9 cellular contexts compared by ENCODE assay signal in genomic region chr11:70470127-70470526, GRCh38.
DNase-seq lines count a peak whose midpoint lies in the region; ATAC-seq, FAIRE-seq and TF ChIP-seq lines count a peak whose summit lies in the region.
"Had no signal": no experiment of that assay in that cellular context is flagged by ENCODE, and none has a peak within 500 bp of the region (broad histone marks: within the 10 kb centered on the region; RNA-seq: fewer than 3 reads in every experiment).

No MANE protein-coding gene starts in this region.

- in situ Hi-C loops in K562 (cut with MboI) = no loop called here

- peaks cover 7 to 36% of the 10 kb centered on the region in 2 experiments; a peak in 3 of 5 replicates for H3K27me3 ChIP-seq in K562 (ENCODE audit: control insufficient read depth in 2 of 2, insufficient read depth in 2 of 2, low read length in 2 of 2)

- CTCF ChIA-PET in K562 (lab: Yijun Ruan, JAX; ENCODE audit: low intra/inter-chr PET ratio) = interaction anchor here (0.8 to 1.8 kb wide), 4 partner anchors 12 to 951 kb away, joined by 3 to 7 read pairs (median 4); no protein-coding TSS in a partner anchor

- no peaks in the 10 kb centered on the region for H3K36me3 ChIP-seq in K562 (ENCODE audit: control insufficient read depth, insufficient read depth, low read length)

- TF ChIP-seq EP300 in K562 (IDR thresholded peaks at IDR 0.05; ENCODE audit: low read length) = no peak

- DNase-seq in K562 (ENCODE audit: extremely low read depth in 1 of 4, low spot score in 3 of 4) (peak in 3 of 4 experiments; percentile 17 to 43 (median 17)), D721Med (ENCODE audit: insufficient read length, low spot score) (no peak), T1000 (lab: John Stamatoyannopoulos, UW) (no peak), AG08395 (ENCODE audit: low spot score) (no peak)
- DNase-seq: activated CD4-positive, alpha-beta T cell treated with anti-CD3 and anti-CD28 coated beads for 1 hour had no signal

- H3K36me3 Mint-ChIP-seq in stimulated activated memory B cell treated with anti-CD40 and anti-IgM and Interleukin-4, amounts not matched to agents 10 μg/mL and 1 μg/mL and 100 μg/mL, for 72 hours = no peaks in the 10 kb centered on the region

- H3K4me2 ChIP-seq in K562 (ENCODE audit: insufficient read depth, low read length) = no peak overlapping the region; the same call in 1 of the 2 replicates

- no peak overlapping the region for H3K27ac ChIP-seq in K562 (ENCODE audit: extremely low read depth, low read depth, low read length)

- peak; percentile 54 for FAIRE-seq in K562 (lab: Jason Lieb, UNC)
- FAIRE-seq in D721Med (lab: Jason Lieb, UNC) = no peak

- TF ChIP-seq RAD21 in K562 (CRISPR knock-in tag; conservative IDR thresholded peaks at IDR 0.05 in 1 of 2, IDR thresholded peaks at IDR 0.05 in 1 of 2) = no peak

- peaks cover 43% of the 10 kb centered on the region for H3K27me3 Mint-ChIP-seq in stimulated activated memory B cell treated with anti-CD40 and anti-IgM and Interleukin-4, amounts not matched to agents 10 μg/mL and 1 μg/mL and 100 μg/mL, for 72 hours

- no peak overlapping the region for H3K4me3 Mint-ChIP-seq in stimulated activated memory B cell treated with anti-CD40 and anti-IgM and Interleukin-4, amounts not matched to agents 10 μg/mL and 1 μg/mL and 100 μg/mL, for 72 hours

- WGBS in K562 (ENCODE audit: insufficient coverage, low coverage, missing lambda C conversion rate) = 13% methylated on average over 6 of the region's 6 CpGs

- ATAC-seq in GM19463 (IDR thresholded peaks at IDR 0.05; ENCODE audit: unreplicated experiment) = peak; percentile 64
- ATAC-seq in HG03565 (IDR thresholded peaks at IDR 0.05; ENCODE audit: unreplicated experiment) = peak; percentile 44
- ATAC-seq in K562 = no peak
- peak; percentile 25 for ATAC-seq in stimulated activated memory B cell treated with anti-CD40 and anti-IgM and Interleukin-4, amounts not matched to agents 10 μg/mL and 1 μg/mL and 100 μg/mL, for 72 hours
- no peak for ATAC-seq in HG03439 (IDR thresholded peaks at IDR 0.05; ENCODE audit: unreplicated experiment)

- H3K79me2 ChIP-seq in K562 (ENCODE audit: control insufficient read depth, insufficient read depth, low read length) = no peaks in the 10 kb centered on the region

- no peak overlapping the region for H3K27ac Mint-ChIP-seq in stimulated activated memory B cell treated with anti-CD40 and anti-IgM and Interleukin-4, amounts not matched to agents 10 μg/mL and 1 μg/mL and 100 μg/mL, for 72 hours

- no peak overlapping the region for H3K9ac ChIP-seq in K562 (ENCODE audit: insufficient read depth in 1 of 2, low read depth in 2 of 2, low read length in 2 of 2)

- POLR2A ChIA-PET in K562 (lab: Yijun Ruan, JAX) = interaction anchor here (1.0 kb wide), 1 partner anchor 12 kb away, joined by 3 read pairs; no protein-coding TSS in a partner anchor

- no peak for TF ChIP-seq POLR2A in K562 (conservative IDR thresholded peaks at IDR 0.05)

- H3K4me1 Mint-ChIP-seq in stimulated activated memory B cell treated with anti-CD40 and anti-IgM and Interleukin-4, amounts not matched to agents 10 μg/mL and 1 μg/mL and 100 μg/mL, for 72 hours = peaks cover 17% of the 10 kb centered on the region

- H2AFZ ChIP-seq in K562 (ENCODE audit: low read depth, low read length) = peak overlapping the region; percentile 35; the same call in 1 of the 2 replicates

- no peaks in the 10 kb centered on the region for H3K9me3 Mint-ChIP-seq in stimulated activated memory B cell treated with anti-CD40 and anti-IgM and Interleukin-4, amounts not matched to agents 10 μg/mL and 1 μg/mL and 100 μg/mL, for 72 hours

- BruUV-seq in K562 (replicated peaks; lab: Mats Ljungman, UMichigan) = no TSS peak

- no peaks in the 10 kb centered on the region for H3K9me1 ChIP-seq in K562 (ENCODE audit: control insufficient read depth, insufficient read depth, low read length)

- no peaks in the 10 kb centered on the region for H3K9me3 ChIP-seq in K562 (replicated peaks; ENCODE audit: control insufficient read depth, insufficient read depth, low read depth, low read length)

- no peak overlapping the region for H3K4me3 ChIP-seq in K562

- intact Hi-C loops in K562 (cut with micrococcal nuclease) = loop anchor here (10.0 kb wide), 1 partner anchor 555 kb away; no protein-coding TSS in a partner anchor

- peaks cover 0 to 3% of the 10 kb centered on the region in 2 experiments; a peak in 2 of 5 replicates for H3K4me1 ChIP-seq in K562 (replicated peaks in 1 of 2; ENCODE audit: control insufficient read depth in 2 of 2, insufficient read depth in 2 of 2, low read length in 2 of 2)

- H4K20me1 ChIP-seq in K562 (replicated peaks; ENCODE audit: control insufficient read depth, insufficient read depth, low read length) = peaks cover 4% of the 10 kb centered on the region; the same call in 1 of the 2 replicates

- TF ChIP-seq CTCF in K562 (IDR thresholded peaks at IDR 0.05 in 2 of 3, conservative IDR thresholded peaks at IDR 0.05 in 1 of 3; ENCODE audit: insufficient read depth in 2 of 3, low read depth in 1 of 3, low read length in 3 of 3) (no peak), D721Med (IDR thresholded peaks at IDR 0.05; ENCODE audit: insufficient read depth, missing control alignments) (no peak)

TF ChIP-seq in K562, 482 proteins besides CTCF, POLR2A, EP300 and RAD21 (continues in another document):
- TF ChIP-seq GABPA (tag; conservative IDR thresholded peaks at IDR 0.05; ENCODE audit: low read depth) = no peak
- TF ChIP-seq TFAP4 (CRISPR knock-in tag; IDR thresholded peaks at IDR 0.05; ENCODE audit: borderline replicate concordance) = no peak
- no peak for TF ChIP-seq GTF3C2 (IDR thresholded peaks at IDR 0.05; ENCODE audit: borderline replicate concordance, extremely low read depth, insufficient read length)
- TF ChIP-seq GABPB1 (CRISPR knock-in tag; IDR thresholded peaks at IDR 0.05) = no peak
- no peak for TF ChIP-seq NEUROD1 (IDR thresholded peaks at IDR 0.05; ENCODE audit: borderline replicate concordance, low read depth, low read length, partially characterized antibody)
- no peak for TF ChIP-seq RAD51 (IDR thresholded peaks at IDR 0.05; ENCODE audit: borderline replicate concordance, low read depth)
- TF ChIP-seq PBX2 (CRISPR knock-in tag; IDR thresholded peaks at IDR 0.05; ENCODE audit: low read depth) = no peak
- TF ChIP-seq PBX2 (tag; conservative IDR thresholded peaks at IDR 0.05; ENCODE audit: low read depth) = no peak
- TF ChIP-seq POLR3A (IDR thresholded peaks at IDR 0.05; ENCODE audit: borderline replicate concordance, extremely low read depth, insufficient read depth, insufficient read length) = no peak
- no peak for TF ChIP-seq CHCHD3 (CRISPR knock-in tag; IDR thresholded peaks at IDR 0.05)
- no peak for TF ChIP-seq HNRNPUL1 (IDR thresholded peaks at IDR 0.05; ENCODE audit: low read length)
- no peak for TF ChIP-seq KAT2B (IDR thresholded peaks at IDR 0.05; ENCODE audit: low read depth, low read length)
- TF ChIP-seq NR2F6 (CRISPR knock-in tag; IDR thresholded peaks at IDR 0.05) = no peak
- no peak for TF ChIP-seq ZNF324 (CRISPR knock-in tag; IDR thresholded peaks at IDR 0.05)

Comparison
In these comparisons a context has a peak if more than half of its experiments do, and no peak if none do; other contexts are left out.
1. ATAC-seq: peak in GM19463 (single experiment), HG03565 (single experiment) and stimulated activated memory B cell treated with anti-CD40 and anti-IgM and Interleukin-4, amounts not matched to agents 10 μg/mL and 1 μg/mL and 100 μg/mL, for 72 hours (single experiment); none in K562 (single experiment) and HG03439 (single experiment).
2. DNase-seq: peak in K562 (3 of 4); none in D721Med (single experiment), T1000 (single experiment) and AG08395 (single experiment).